1 cellular context compared by ENCODE assay signal in the genomic region with DNA sequence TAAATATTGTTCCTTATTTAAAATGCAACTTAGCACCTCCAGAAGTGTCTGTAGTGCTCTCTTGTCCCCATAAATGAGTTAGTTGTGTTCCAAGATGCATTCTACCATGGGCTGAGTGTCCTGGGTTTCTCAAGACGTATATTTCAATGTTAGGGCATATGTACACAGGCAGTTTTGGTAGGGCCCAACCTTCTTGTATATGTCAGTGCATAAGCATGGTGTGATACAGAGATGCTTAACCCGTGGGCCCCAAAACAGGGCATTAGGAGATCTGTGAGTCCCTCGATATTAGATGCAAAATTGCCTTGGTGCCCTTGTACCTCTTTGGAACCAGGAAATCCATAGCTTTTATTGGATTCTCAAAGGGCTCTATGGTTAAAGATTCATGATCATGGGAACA.
TF ChIP-seq lines count a peak whose summit lies in the region.

No MANE protein-coding gene starts in this region.

TF ChIP-seq in IMR-90, 13 proteins besides CTCF, POLR2A, EP300 and RAD21 (continued from another document):
- TF ChIP-seq, protein P1, sequence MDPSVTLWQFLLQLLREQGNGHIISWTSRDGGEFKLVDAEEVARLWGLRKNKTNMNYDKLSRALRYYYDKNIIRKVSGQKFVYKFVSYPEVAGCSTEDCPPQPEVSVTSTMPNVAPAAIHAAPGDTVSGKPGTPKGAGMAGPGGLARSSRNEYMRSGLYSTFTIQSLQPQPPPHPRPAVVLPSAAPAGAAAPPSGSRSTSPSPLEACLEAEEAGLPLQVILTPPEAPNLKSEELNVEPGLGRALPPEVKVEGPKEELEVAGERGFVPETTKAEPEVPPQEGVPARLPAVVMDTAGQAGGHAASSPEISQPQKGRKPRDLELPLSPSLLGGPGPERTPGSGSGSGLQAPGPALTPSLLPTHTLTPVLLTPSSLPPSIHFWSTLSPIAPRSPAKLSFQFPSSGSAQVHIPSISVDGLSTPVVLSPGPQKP (IDR thresholded peaks at IDR 0.05; ENCODE audit: borderline replicate concordance, low read depth, low read length), result no peak
- no peak for TF ChIP-seq CHD1 (IDR thresholded peaks at IDR 0.05; ENCODE audit: low read depth, low read length)
- no peak for TF ChIP-seq MXI1 (IDR thresholded peaks at IDR 0.05; ENCODE audit: borderline replicate concordance, low read depth, low read length)
- TF ChIP-seq BHLHE40 (IDR thresholded peaks at IDR 0.05; ENCODE audit: low read depth, low read length), result no peak
- TF ChIP-seq, protein P2, sequence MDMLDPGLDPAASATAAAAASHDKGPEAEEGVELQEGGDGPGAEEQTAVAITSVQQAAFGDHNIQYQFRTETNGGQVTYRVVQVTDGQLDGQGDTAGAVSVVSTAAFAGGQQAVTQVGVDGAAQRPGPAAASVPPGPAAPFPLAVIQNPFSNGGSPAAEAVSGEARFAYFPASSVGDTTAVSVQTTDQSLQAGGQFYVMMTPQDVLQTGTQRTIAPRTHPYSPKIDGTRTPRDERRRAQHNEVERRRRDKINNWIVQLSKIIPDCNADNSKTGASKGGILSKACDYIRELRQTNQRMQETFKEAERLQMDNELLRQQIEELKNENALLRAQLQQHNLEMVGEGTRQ (IDR thresholded peaks at IDR 0.05; ENCODE audit: low read depth, low read length), result no peak
- TF ChIP-seq MAZ (IDR thresholded peaks at IDR 0.05; ENCODE audit: borderline replicate concordance, low read depth, low read length), result no peak
- no peak for TF ChIP-seq RFX5 (IDR thresholded peaks at IDR 0.05; ENCODE audit: low read depth, low read length)
- no peak for TF ChIP-seq FOS (IDR thresholded peaks at IDR 0.05; ENCODE audit: low read depth, low read length)
- no peak for TF ChIP-seq RCOR1 (IDR thresholded peaks at IDR 0.05; ENCODE audit: insufficient replicate concordance, low read length)
- TF ChIP-seq CEBPB (IDR thresholded peaks at IDR 0.05; ENCODE audit: low read depth, low read length), result no peak
- TF ChIP-seq SMC3 (IDR thresholded peaks at IDR 0.05; ENCODE audit: low read depth, low read length), result no peak
